26 cellular contexts compared by ENCODE assay signal in the genomic region with DNA sequence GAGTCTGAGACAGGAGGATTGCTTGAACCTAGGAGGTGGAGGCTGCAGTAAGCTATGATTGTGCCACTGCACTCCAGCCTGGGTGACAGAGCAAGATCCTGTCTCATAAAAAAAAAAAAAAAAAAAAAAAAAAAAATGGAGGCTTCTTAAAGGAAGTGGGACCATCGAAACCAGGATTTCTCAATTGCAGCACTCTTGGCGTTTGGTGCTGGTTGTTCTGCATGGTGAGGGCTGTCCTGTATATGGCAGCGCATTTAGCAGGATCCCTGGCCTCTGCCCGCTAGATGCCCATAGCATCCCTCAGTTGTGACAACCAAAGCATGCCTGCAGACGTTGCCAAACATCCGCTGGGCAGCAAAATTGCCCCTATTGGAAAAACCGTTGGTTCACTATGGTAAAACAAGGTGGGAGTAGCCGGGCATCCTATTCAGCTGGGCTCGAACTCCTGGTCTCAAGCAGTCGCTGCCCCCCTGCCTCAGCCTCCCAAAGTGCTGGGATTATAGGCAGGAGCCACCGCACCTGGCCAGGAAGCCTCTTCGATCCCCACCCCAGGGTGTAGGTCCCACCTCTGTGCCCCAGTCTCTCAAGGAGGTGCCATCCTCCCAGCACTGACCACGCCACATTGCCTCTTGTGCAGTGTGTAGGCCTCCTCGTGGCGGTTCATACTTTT. TPM values are rescaled to one million over a fixed set of nuclear protein-coding genes. Genes with fewer than 3 reads are reported as not detected.
"Had no signal": no experiment of that assay in that cellular context is flagged by ENCODE, and none has a peak within 500 bp of the region (broad histone marks: within the 10 kb centered on the region; RNA-seq: fewer than 3 reads in every experiment).

No MANE protein-coding gene starts in this region.

- H3K27ac ChIP-seq: ascending aorta, gastrocnemius medialis, left lung, psoas muscle, stomach had no signal

- FAIRE-seq: small intestine had no signal

- H3K9me3 Mint-ChIP-seq: activated CD4-positive, alpha-beta memory T cell treated with anti-CD3 and anti-CD28 coated beads, Interleukin-2, amount 10 ng/mL, durations not matched to agents 7 days and 5 days; activated T-helper 2 cell treated with anti-CD3 and anti-CD28 coated beads, Interferon-gamma antibody, Interleukin-2, Interleukin-4, amounts not matched to agents 10 μg/mL and 5 μg/mL and 100 μg/mL, durations not matched to agents 14 hours and 24 hours and 36 hours; central memory CD8-positive, alpha-beta T cell; naive B cell; neural crest cell; T-helper 2 cell treated with Interferon-gamma antibody and Interleukin-4, amounts not matched to agents 5 μg/mL and 100 μg/mL, for 36 hours; WTC11 had no signal

- DNase-seq: activated CD4-positive, alpha-beta memory T cell treated with anti-CD3 and anti-CD28 coated beads, Interleukin-2, amount 10 ng/mL, durations not matched to agents 7 days and 5 days; activated CD4-positive, alpha-beta T cell treated with anti-CD3 and anti-CD28 coated beads for 36 hours; activated CD8-positive, alpha-beta memory T cell treated with anti-CD3 and anti-CD28 coated beads, Interleukin-2, amount 10 ng/mL, durations not matched to agents 7 days and 5 days; activated naive CD4-positive, alpha-beta T cell treated with Interleukin-2 at 50 U/mL for 16 hours; effector CD4-positive, alpha-beta T cell; gastrocnemius medialis; left lung; mammary epithelial cell; naive B cell; right cardiac atrium; small intestine; stimulated activated CD4-positive, alpha-beta T cell treated with anti-CD3 and anti-CD28 coated beads, Interleukin-15, amount 100 ng/mL, for 24 hours; stimulated activated CD4-positive, alpha-beta T cell treated with anti-CD3 and anti-CD28 coated beads, Interleukin-2, amount 100 ng/mL, for 48 hours; stomach had no signal

- H3K27me3 ChIP-seq: ascending aorta, gastrocnemius medialis, left lung, stomach had no signal

- H3K4me3 ChIP-seq: ascending aorta, gastrocnemius medialis, left lung, psoas muscle, stomach had no signal

- H3K9me3 ChIP-seq: ascending aorta, gastrocnemius medialis, left lung, psoas muscle, stomach had no signal

- H3K27me3 Mint-ChIP-seq: activated CD4-positive, alpha-beta memory T cell treated with anti-CD3 and anti-CD28 coated beads, Interleukin-2, amount 10 ng/mL, durations not matched to agents 7 days and 5 days; activated CD4-positive, alpha-beta T cell treated with anti-CD3 and anti-CD28 coated beads for 36 hours; activated CD8-positive, alpha-beta memory T cell treated with anti-CD3 and anti-CD28 coated beads, Interleukin-2, amount 10 ng/mL, durations not matched to agents 7 days and 5 days; central memory CD8-positive, alpha-beta T cell; naive B cell had no signal

- H3K4me3 Mint-ChIP-seq: activated CD4-positive, alpha-beta memory T cell treated with anti-CD3 and anti-CD28 coated beads, Interleukin-2, amount 10 ng/mL, durations not matched to agents 7 days and 5 days; activated CD4-positive, alpha-beta T cell treated with anti-CD3 and anti-CD28 coated beads for 36 hours; activated CD8-positive, alpha-beta memory T cell treated with anti-CD3 and anti-CD28 coated beads, Interleukin-2, amount 10 ng/mL, durations not matched to agents 7 days and 5 days; central memory CD8-positive, alpha-beta T cell; naive B cell; neural crest cell; T-helper 2 cell treated with Interferon-gamma antibody and Interleukin-4, amounts not matched to agents 5 μg/mL and 100 μg/mL, for 36 hours; WTC11 had no signal

- H3K4me1 Mint-ChIP-seq: neural crest cell, WTC11 had no signal

- ATAC-seq: activated CD4-positive, alpha-beta T cell treated with anti-CD3 and anti-CD28 coated beads for 36 hours; activated CD8-positive, alpha-beta memory T cell treated with anti-CD3 and anti-CD28 coated beads, Interleukin-2, amount 10 ng/mL, durations not matched to agents 7 days and 5 days; esophagus mucosa; gastrocnemius medialis; left lung; psoas muscle; right cardiac atrium; WTC11 had no signal

- H3K4me1 ChIP-seq: ascending aorta, gastrocnemius medialis, left lung, psoas muscle had no signal

- H3K27ac Mint-ChIP-seq: activated CD4-positive, alpha-beta memory T cell treated with anti-CD3 and anti-CD28 coated beads, Interleukin-2, amount 10 ng/mL, durations not matched to agents 7 days and 5 days; activated CD4-positive, alpha-beta T cell treated with anti-CD3 and anti-CD28 coated beads for 36 hours; activated CD8-positive, alpha-beta memory T cell treated with anti-CD3 and anti-CD28 coated beads, Interleukin-2, amount 10 ng/mL, durations not matched to agents 7 days and 5 days; activated T-helper 2 cell treated with anti-CD3 and anti-CD28 coated beads, Interferon-gamma antibody, Interleukin-2, Interleukin-4, amounts not matched to agents 10 μg/mL and 5 μg/mL and 100 μg/mL, durations not matched to agents 14 hours and 24 hours and 36 hours; T-helper 2 cell treated with Interferon-gamma antibody and Interleukin-4, amounts not matched to agents 5 μg/mL and 100 μg/mL, for 36 hours; WTC11 had no signal

RNA-seq across cellular contexts. Expression of a gene that starts 6.5 kb away (rescaled TPM):
- total RNA-seq: activated CD8-positive, alpha-beta memory T cell treated with anti-CD3 and anti-CD28 coated beads, Interleukin-2, amount 10 ng/mL, durations not matched to agents 7 days and 5 days; activated T-helper 2 cell treated with anti-CD3 and anti-CD28 coated beads, Interferon-gamma antibody, Interleukin-2, Interleukin-4, amounts not matched to agents 10 μg/mL and 5 μg/mL and 100 μg/mL, durations not matched to agents 14 hours and 24 hours and 36 hours; ascending aorta; esophagus mucosa; gastrocnemius medialis; kidney epithelial cell; left lung; mammary epithelial cell; mononuclear cell; osteoblast; right cardiac atrium; stomach had no signal
- polyA plus RNA-seq: mammary epithelial cell, right cardiac atrium had no signal

RNA-seq across cellular contexts. Expression of a gene that starts 15.8 kb away (rescaled TPM):
- total RNA-seq: osteoblast, WTC11 had no signal

RNA-seq across cellular contexts. Expression of a gene that starts 28.0 kb away (rescaled TPM):
- total RNA-seq: activated CD4-positive, alpha-beta memory T cell treated with anti-CD3 and anti-CD28 coated beads, Interleukin-2, amount 10 ng/mL, durations not matched to agents 7 days and 5 days; activated CD4-positive, alpha-beta T cell treated with anti-CD3 and anti-CD28 coated beads for 36 hours; activated CD8-positive, alpha-beta memory T cell treated with anti-CD3 and anti-CD28 coated beads, Interleukin-2, amount 10 ng/mL, durations not matched to agents 7 days and 5 days; activated T-helper 2 cell treated with anti-CD3 and anti-CD28 coated beads, Interferon-gamma antibody, Interleukin-2, Interleukin-4, amounts not matched to agents 10 μg/mL and 5 μg/mL and 100 μg/mL, durations not matched to agents 14 hours and 24 hours and 36 hours; ascending aorta; esophagus mucosa; gastrocnemius medialis; kidney epithelial cell; mammary epithelial cell; mononuclear cell; neural crest cell; osteoblast; psoas muscle; right cardiac atrium; stomach; temporal lobe; WTC11 had no signal
- polyA plus RNA-seq: mammary epithelial cell, right cardiac atrium had no signal
